ENCODE assay signal across 8 cellular contexts in the genomic region with DNA sequence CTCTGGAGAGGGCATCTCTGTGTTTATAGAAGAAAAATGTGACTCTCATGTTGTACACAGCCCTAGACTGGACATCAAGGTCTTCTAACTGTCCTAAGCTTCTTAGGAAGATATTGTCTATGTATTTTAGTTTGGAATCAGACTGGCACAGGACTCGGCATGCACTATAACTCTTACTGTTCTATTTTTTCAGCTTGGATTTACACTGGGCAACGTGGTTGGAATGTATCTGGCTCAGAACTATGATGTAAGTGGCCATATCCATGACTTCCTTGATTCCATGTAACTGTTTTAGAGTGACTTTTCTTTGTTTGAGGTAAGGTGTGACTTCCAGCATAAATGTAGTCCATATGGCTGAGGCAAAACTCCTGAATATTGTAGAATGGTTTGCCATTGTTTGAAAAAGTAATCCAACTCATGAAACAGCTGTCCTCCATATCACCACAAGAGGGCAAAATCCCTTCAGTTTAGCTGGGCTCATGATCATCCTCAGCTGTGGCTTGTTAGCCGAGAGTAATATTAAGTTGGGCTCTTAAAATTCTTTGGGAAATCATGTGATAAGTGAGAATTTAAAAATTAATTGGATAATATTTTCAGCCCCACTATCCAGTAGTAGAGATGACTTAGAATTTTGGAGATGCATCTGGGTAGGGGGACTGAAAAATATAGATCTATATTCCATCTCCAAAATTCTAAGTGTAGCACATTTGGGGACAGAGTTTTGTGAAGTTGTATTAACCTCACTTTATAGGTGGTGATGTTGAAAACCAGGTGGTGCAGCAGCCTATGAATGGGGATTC. TPM values are rescaled to one million over a fixed set of nuclear protein-coding genes. Genes with fewer than 3 reads are reported as not detected.
DNase-seq lines count a peak whose midpoint lies in the region; ATAC-seq and TF ChIP-seq lines count a peak whose summit lies in the region.

No MANE protein-coding gene starts in this region.

- H3K4me1 Mint-ChIP-seq in activated CD4-positive, alpha-beta memory T cell treated with anti-CD3 and anti-CD28 coated beads, Interleukin-2, amount 10 ng/mL, durations not matched to agents 7 days and 5 days = peaks cover 3% of the 10 kb centered on the region

- peak; percentile 80 for ATAC-seq in GM18498 (IDR thresholded peaks at IDR 0.05; ENCODE audit: unreplicated experiment)
- peak; percentile 85 for ATAC-seq in HG03066 (IDR thresholded peaks at IDR 0.05; ENCODE audit: low read depth, unreplicated experiment)

- CTCF ChIA-PET in activated CD4-positive, alpha-beta memory T cell treated with anti-CD3 and anti-CD28 coated beads, Interleukin-2, amount 10 ng/mL, durations not matched to agents 7 days and 5 days (lab: Charles Lee) = interaction anchor here (0.7 to 3.4 kb wide), 17 partner anchors 8 to 393 kb away, joined by 3 to 26 read pairs (median 4); partner anchors contain the start of gene STMP1

- DNase-seq in AG09309 (ENCODE audit: low read depth) (no peak), NCI-H2227 (lab: John Stamatoyannopoulos, UW; ENCODE audit: unreplicated experiment) (peak; percentile 74), astrocyte of the hippocampus (ENCODE audit: low read depth, low spot score) (peak; percentile 87), inferior parietal cortex (ENCODE audit: extremely low spot score) (peak; percentile 73), superior temporal gyrus (ENCODE audit: extremely low spot score) (peak; percentile 78)
- no peak for DNase-seq in activated CD4-positive, alpha-beta memory T cell treated with anti-CD3 and anti-CD28 coated beads, Interleukin-2, amount 10 ng/mL, durations not matched to agents 7 days and 5 days

- TF ChIP-seq CTCF in AG09309 (IDR thresholded peaks at IDR 0.05; ENCODE audit: control insufficient read depth, insufficient read depth, low read depth, low read length, missing control alignments) = peak; percentile 88

- POLR2A ChIA-PET in activated CD4-positive, alpha-beta memory T cell treated with anti-CD3 and anti-CD28 coated beads, Interleukin-2, amount 10 ng/mL, durations not matched to agents 7 days and 5 days (lab: Charles Lee) = interaction anchor here (7.6 kb wide), 1 partner anchor 10 kb away, joined by 45 read pairs; the partner anchor contains the start of gene STMP1

- H3K4me3 Mint-ChIP-seq in activated CD4-positive, alpha-beta memory T cell treated with anti-CD3 and anti-CD28 coated beads, Interleukin-2, amount 10 ng/mL, durations not matched to agents 7 days and 5 days = no peak overlapping the region

- H3K4me3 ChIP-seq in AG09309 (ENCODE audit: control insufficient read depth, low read depth, low read length) = no peak overlapping the region

- H3K27me3 Mint-ChIP-seq in activated CD4-positive, alpha-beta memory T cell treated with anti-CD3 and anti-CD28 coated beads, Interleukin-2, amount 10 ng/mL, durations not matched to agents 7 days and 5 days = no peaks in the 10 kb centered on the region

- H3K27ac Mint-ChIP-seq in activated CD4-positive, alpha-beta memory T cell treated with anti-CD3 and anti-CD28 coated beads, Interleukin-2, amount 10 ng/mL, durations not matched to agents 7 days and 5 days = no peak overlapping the region

- H3K9me3 Mint-ChIP-seq in activated CD4-positive, alpha-beta memory T cell treated with anti-CD3 and anti-CD28 coated beads, Interleukin-2, amount 10 ng/mL, durations not matched to agents 7 days and 5 days = no peaks in the 10 kb centered on the region

- H3K36me3 Mint-ChIP-seq in activated CD4-positive, alpha-beta memory T cell treated with anti-CD3 and anti-CD28 coated beads, Interleukin-2, amount 10 ng/mL, durations not matched to agents 7 days and 5 days (ENCODE audit: low read depth) = peaks cover 22% of the 10 kb centered on the region

RNA-seq across cellular contexts. Expression of gene STMP1, which starts 10.4 kb away (rescaled TPM):
- total RNA-seq in activated CD4-positive, alpha-beta memory T cell treated with anti-CD3 and anti-CD28 coated beads, Interleukin-2, amount 10 ng/mL, durations not matched to agents 7 days and 5 days = 10 to 100 TPM; 19.7 to 20.5 TPM

RNA-seq across cellular contexts. Expression of gene SLC13A4, which starts 55.2 kb away (rescaled TPM):
- not detected for total RNA-seq in activated CD4-positive, alpha-beta memory T cell treated with anti-CD3 and anti-CD28 coated beads, Interleukin-2, amount 10 ng/mL, durations not matched to agents 7 days and 5 days

Comparison
In these comparisons a context has a peak if more than half of its experiments do, and no peak if none do; other contexts are left out.
1. DNase-seq: peak in NCI-H2227 (single experiment), astrocyte of the hippocampus (single experiment), inferior parietal cortex (single experiment) and superior temporal gyrus (single experiment); none in AG09309 (single experiment) and activated CD4-positive, alpha-beta memory T cell treated with anti-CD3 and anti-CD28 coated beads, Interleukin-2, amount 10 ng/mL, durations not matched to agents 7 days and 5 days (single experiment).